In genomic region chr11:15750535-15751297, GRCh38 we compare ENCODE assay signal across 18 cellular contexts.
DNase-seq lines count a peak whose midpoint lies in the region; ATAC-seq and TF ChIP-seq lines count a peak whose summit lies in the region.
"Had no signal": no experiment of that assay in that cellular context is flagged by ENCODE, and none has a peak within 500 bp of the region (broad histone marks: within the 10 kb centered on the region; RNA-seq: fewer than 3 reads in every experiment).

No MANE protein-coding gene starts in this region.

- peak overlapping the region; percentile 72 for H4K8ac ChIP-seq in mesenchymal stem cell (ENCODE audit: low read length)

- no peak overlapping the region for H3K23ac ChIP-seq in mesenchymal stem cell (ENCODE audit: low read length in 2 of 2)

- peak overlapping the region in 1 of 2 experiments; percentile 57 for H3K14ac ChIP-seq in mesenchymal stem cell (ENCODE audit: low read length in 2 of 2)

- no peak overlapping the region for H2AK5ac ChIP-seq in mesenchymal stem cell (ENCODE audit: low read length, severe bottlenecking)

- H2BK5ac ChIP-seq in mesenchymal stem cell (ENCODE audit: low read depth, low read length, poor library complexity, severe bottlenecking) = no peak overlapping the region

- no peak for TF ChIP-seq CTCF in HEK293 (tag by site-specific recombination; IDR thresholded peaks at IDR 0.05)

- H3K4me1 ChIP-seq in HEK293 (ENCODE audit: control insufficient read depth, insufficient read depth, low read length) (no peaks in the 10 kb centered on the region), mesenchymal stem cell (ENCODE audit: control insufficient read depth, insufficient read depth, low read depth, low read length) (no peaks in the 10 kb centered on the region)
- H3K4me1 ChIP-seq: right lobe of liver, SJCRH30, thyroid gland had no signal

- H2AFZ ChIP-seq in mesenchymal stem cell (ENCODE audit: low read depth, low read length) = no peak overlapping the region

- H3K27me3 ChIP-seq in mesenchymal stem cell (ENCODE audit: control insufficient read depth in 1 of 2, insufficient read depth in 1 of 2, low read length in 2 of 2) = peaks cover 1 to 3% of the 10 kb centered on the region in 2 experiments
- H3K27me3 ChIP-seq: right lobe of liver, thyroid gland had no signal

- peak overlapping the region; percentile 80 for H4K91ac ChIP-seq in mesenchymal stem cell (ENCODE audit: low read length)

- H3K9me3 ChIP-seq in HEK293 (ENCODE audit: control insufficient read depth, insufficient read depth, low read depth, low read length) (no peaks in the 10 kb centered on the region), mesenchymal stem cell (ENCODE audit: control insufficient read depth, low read length) (peaks cover 10% of the 10 kb centered on the region)
- H3K9me3 ChIP-seq: right lobe of liver, SJCRH30, thyroid gland had no signal

- WGBS in mesenchymal stem cell = 89% methylated on average over 11 of the region's 11 CpGs

- peak overlapping the region; percentile 7 for H2BK15ac ChIP-seq in mesenchymal stem cell (ENCODE audit: low read depth, poor library complexity, severe bottlenecking)

- peak overlapping the region in 1 of 2 experiments; percentile 87 for H3K4ac ChIP-seq in mesenchymal stem cell (ENCODE audit: low read depth in 1 of 2, low read length in 2 of 2)

- DNase-seq in NCI-H1436 (lab: John Stamatoyannopoulos, UW) (peak; percentile 89), NCI-H345 treated with DMSO at 0.1 percent for 48 hours (lab: John Stamatoyannopoulos, UW; ENCODE audit: unreplicated experiment) (peak; percentile 95), mesenchymal stem cell (no peak), superior temporal gyrus (ENCODE audit: extremely low spot score) (no peak), GM19238 (ENCODE audit: insufficient read length, low spot score) (no peak)
- DNase-seq: activated gamma-delta T cell; activated T-cell treated with anti-CD3 and anti-CD28 coated beads, Interleukin-2, amount 50 U/mL, for 1 hour; CD4-positive, alpha-beta memory T cell; DMS 273 treated with DMSO at 0.1 percent for 48 hours; dorsolateral prefrontal cortex; GF-D8; NCI-H446; posterior cingulate gyrus; right lobe of liver; SJCRH30; thyroid gland had no signal

- no peaks in the 10 kb centered on the region for H3K79me1 ChIP-seq in mesenchymal stem cell (replicated peaks; ENCODE audit: low read length, poor library complexity, severe bottlenecking)

- H3K4me3 ChIP-seq in HEK293 (ENCODE audit: low read depth, low read length) = no peak overlapping the region
- no peak overlapping the region for H3K4me3 ChIP-seq in mesenchymal stem cell (ENCODE audit: insufficient read depth in 1 of 2, low read depth in 1 of 2, low read length in 2 of 2)
- H3K4me3 ChIP-seq: dorsolateral prefrontal cortex, right lobe of liver, SJCRH30, thyroid gland had no signal

- no peak overlapping the region for H3K9ac ChIP-seq in mesenchymal stem cell (ENCODE audit: low read length)

- peak overlapping the region; percentile 44 to 92 for H3K18ac ChIP-seq in mesenchymal stem cell (ENCODE audit: low read depth in 1 of 2, low read length in 2 of 2)

- ATAC-seq in GM19463 (IDR thresholded peaks at IDR 0.05; ENCODE audit: unreplicated experiment) = no peak
- ATAC-seq: right lobe of liver had no signal

- no peak overlapping the region for H3K4me2 ChIP-seq in mesenchymal stem cell (ENCODE audit: low read length, poor library complexity, severe bottlenecking)

- POLR2A ChIA-PET in HEK293 (lab: Yijun Ruan, JAX) = no interaction called here

- H3K27ac ChIP-seq in HEK293 (ENCODE audit: extremely low read depth, low read depth, low read length) = no peak overlapping the region
- no peak overlapping the region for H3K27ac ChIP-seq in mesenchymal stem cell (ENCODE audit: low read length, poor library complexity, severe bottlenecking)
- H3K27ac ChIP-seq: dorsolateral prefrontal cortex, right lobe of liver, SJCRH30, thyroid gland had no signal

- no peak overlapping the region for H2BK120ac ChIP-seq in mesenchymal stem cell (ENCODE audit: low read depth, low read length)

- CTCF ChIA-PET in HEK293 (lab: Yijun Ruan, JAX) = no interaction called here

- H3K36me3 ChIP-seq in HEK293 (ENCODE audit: control insufficient read depth in 2 of 2, insufficient read depth in 1 of 2, low read length in 2 of 2) (no peaks in the 10 kb centered on the region), mesenchymal stem cell (ENCODE audit: control insufficient read depth in 1 of 2, insufficient read depth in 2 of 2, low read depth in 1 of 2, low read length in 2 of 2) (no peaks in the 10 kb centered on the region)
- H3K36me3 ChIP-seq: right lobe of liver, SJCRH30, thyroid gland had no signal

- peak overlapping the region; percentile 93 to 95 for H2BK12ac ChIP-seq in mesenchymal stem cell (ENCODE audit: low read length in 2 of 2)

TF ChIP-seq in HEK293, 187 proteins besides CTCF, POLR2A, EP300 and RAD21 (continues in another document):
- peak; percentile 75 for TF ChIP-seq ZNF423 (tag by site-specific recombination; IDR thresholded peaks at IDR 0.05)
- TF ChIP-seq, protein P1, sequence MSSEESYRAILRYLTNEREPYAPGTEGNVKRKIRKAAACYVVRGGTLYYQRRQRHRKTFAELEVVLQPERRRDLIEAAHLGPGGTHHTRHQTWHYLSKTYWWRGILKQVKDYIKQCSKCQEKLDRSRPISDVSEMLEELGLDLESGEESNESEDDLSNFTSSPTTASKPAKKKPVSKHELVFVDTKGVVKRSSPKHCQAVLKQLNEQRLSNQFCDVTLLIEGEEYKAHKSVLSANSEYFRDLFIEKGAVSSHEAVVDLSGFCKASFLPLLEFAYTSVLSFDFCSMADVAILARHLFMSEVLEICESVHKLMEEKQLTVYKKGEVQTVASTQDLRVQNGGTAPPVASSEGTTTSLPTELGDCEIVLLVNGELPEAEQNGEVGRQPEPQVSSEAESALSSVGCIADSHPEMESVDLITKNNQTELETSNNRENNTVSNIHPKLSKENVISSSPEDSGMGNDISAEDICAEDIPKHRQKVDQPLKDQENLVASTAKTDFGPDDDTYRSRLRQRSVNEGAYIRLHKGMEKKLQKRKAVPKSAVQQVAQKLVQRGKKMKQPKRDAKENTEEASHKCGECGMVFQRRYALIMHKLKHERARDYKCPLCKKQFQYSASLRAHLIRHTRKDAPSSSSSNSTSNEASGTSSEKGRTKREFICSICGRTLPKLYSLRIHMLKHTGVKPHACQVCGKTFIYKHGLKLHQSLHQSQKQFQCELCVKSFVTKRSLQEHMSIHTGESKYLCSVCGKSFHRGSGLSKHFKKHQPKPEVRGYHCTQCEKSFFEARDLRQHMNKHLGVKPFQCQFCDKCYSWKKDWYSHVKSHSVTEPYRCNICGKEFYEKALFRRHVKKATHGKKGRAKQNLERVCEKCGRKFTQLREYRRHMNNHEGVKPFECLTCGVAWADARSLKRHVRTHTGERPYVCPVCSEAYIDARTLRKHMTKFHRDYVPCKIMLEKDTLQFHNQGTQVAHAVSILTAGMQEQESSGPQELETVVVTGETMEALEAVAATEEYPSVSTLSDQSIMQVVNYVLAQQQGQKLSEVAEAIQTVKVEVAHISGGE (tag by site-specific recombination; conservative IDR thresholded peaks at IDR 0.05; ENCODE audit: low read depth) = no peak
- peak; percentile 63; the same call in 1 of the 2 replicates for TF ChIP-seq ZNF24 (tag by site-specific recombination; IDR thresholded peaks at IDR 0.05)
- TF ChIP-seq ZNF366 (tag by site-specific recombination; conservative IDR thresholded peaks at IDR 0.05) = no peak
- no peak for TF ChIP-seq OVOL3 (tag by site-specific recombination; IDR thresholded peaks at IDR 0.05)
- TF ChIP-seq ZBTB44 (tag by site-specific recombination; IDR thresholded peaks at IDR 0.05) = 0 out of 2 replicates have a peak, but pooled peaks have one; percentile 28
- 0 out of 2 replicates have a peak, but pooled peaks have one; percentile 48 for TF ChIP-seq FEZF1 (tag by site-specific recombination; IDR thresholded peaks at IDR 0.05)
- peak; percentile 95 for TF ChIP-seq ZIC2 (tag by site-specific recombination; IDR thresholded peaks at IDR 0.05)
- TF ChIP-seq, protein P2, sequence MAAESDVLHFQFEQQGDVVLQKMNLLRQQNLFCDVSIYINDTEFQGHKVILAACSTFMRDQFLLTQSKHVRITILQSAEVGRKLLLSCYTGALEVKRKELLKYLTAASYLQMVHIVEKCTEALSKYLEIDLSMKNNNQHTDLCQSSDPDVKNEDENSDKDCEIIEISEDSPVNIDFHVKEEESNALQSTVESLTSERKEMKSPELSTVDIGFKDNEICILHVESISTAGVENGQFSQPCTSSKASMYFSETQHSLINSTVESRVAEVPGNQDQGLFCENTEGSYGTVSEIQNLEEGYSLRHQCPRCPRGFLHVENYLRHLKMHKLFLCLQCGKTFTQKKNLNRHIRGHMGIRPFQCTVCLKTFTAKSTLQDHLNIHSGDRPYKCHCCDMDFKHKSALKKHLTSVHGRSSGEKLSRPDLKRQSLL (tag by site-specific recombination; IDR thresholded peaks at IDR 0.05) = peak; percentile 54; the same call in 1 of the 2 replicates
- TF ChIP-seq, protein P3, sequence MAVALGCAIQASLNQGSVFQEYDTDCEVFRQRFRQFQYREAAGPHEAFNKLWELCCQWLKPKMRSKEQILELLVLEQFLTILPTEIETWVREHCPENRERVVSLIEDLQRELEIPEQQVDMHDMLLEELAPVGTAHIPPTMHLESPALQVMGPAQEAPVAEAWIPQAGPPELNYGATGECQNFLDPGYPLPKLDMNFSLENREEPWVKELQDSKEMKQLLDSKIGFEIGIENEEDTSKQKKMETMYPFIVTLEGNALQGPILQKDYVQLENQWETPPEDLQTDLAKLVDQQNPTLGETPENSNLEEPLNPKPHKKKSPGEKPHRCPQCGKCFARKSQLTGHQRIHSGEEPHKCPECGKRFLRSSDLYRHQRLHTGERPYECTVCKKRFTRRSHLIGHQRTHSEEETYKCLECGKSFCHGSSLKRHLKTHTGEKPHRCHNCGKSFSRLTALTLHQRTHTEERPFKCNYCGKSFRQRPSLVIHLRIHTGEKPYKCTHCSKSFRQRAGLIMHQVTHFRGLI (tag by site-specific recombination; IDR thresholded peaks at IDR 0.05) = peak; percentile 83
- TF ChIP-seq SCRT1 (tag by site-specific recombination; IDR thresholded peaks at IDR 0.05; ENCODE audit: borderline replicate concordance) = peak; percentile 80

Comparison
In these comparisons a context has a peak if more than half of its experiments do, and no peak if none do; other contexts are left out.
1. DNase-seq: peak in NCI-H1436 (single experiment) and NCI-H345 treated with DMSO at 0.1 percent for 48 hours (single experiment); none in mesenchymal stem cell (single experiment), superior temporal gyrus (single experiment) and GM19238 (single experiment).